Comparison of ENCODE assay signal across 2 cellular contexts in the genomic region with DNA sequence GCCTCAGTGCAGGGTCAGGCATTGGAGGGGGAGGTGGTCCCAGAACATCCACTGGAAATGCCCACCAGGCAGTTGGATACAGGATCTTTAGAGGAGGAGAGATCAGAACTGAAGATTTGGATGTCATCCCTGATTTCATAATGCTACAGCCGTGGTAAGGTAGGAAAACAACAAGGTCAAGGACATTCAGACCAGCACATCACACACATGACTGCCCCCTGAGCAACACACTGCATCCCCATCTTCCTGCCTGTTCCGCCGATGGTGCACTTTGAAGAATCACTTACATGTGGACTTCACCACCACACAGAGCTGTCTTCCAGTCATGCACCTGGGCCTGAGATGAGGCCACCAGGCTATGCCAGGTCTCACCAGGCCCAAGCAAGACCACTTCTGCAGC.
TF ChIP-seq lines count a peak whose summit lies in the region.

No MANE protein-coding gene starts in this region.

TF ChIP-seq in HepG2, 621 proteins besides CTCF, POLR2A, EP300 and RAD21 (continues in another document):
- TF ChIP-seq ZNF75D (CRISPR knock-in tag; IDR thresholded peaks at IDR 0.05; ENCODE audit: borderline replicate concordance) (no peak), ZNF256 (CRISPR knock-in tag; conservative IDR thresholded peaks at IDR 0.05) (no peak), HIVEP1 (CRISPR knock-in tag; IDR thresholded peaks at IDR 0.05) (no peak), TRIM24 (CRISPR knock-in tag; IDR thresholded peaks at IDR 0.05) (no peak), KDM3A (CRISPR knock-in tag; IDR thresholded peaks at IDR 0.05; ENCODE audit: low read depth) (no peak), ZNF672 (CRISPR knock-in tag; IDR thresholded peaks at IDR 0.05) (no peak), ZNF83 (CRISPR knock-in tag; IDR thresholded peaks at IDR 0.05; ENCODE audit: borderline replicate concordance) (no peak), GABPB1 (CRISPR knock-in tag; IDR thresholded peaks at IDR 0.05) (peak; percentile 24; the same call in 1 of the 2 replicates), RARA (CRISPR knock-in tag; IDR thresholded peaks at IDR 0.05) (peak; percentile 85), NR2F6 (IDR thresholded peaks at IDR 0.05) (peak; percentile 65; the same call in 1 of the 2 replicates), NR2F6 (CRISPR knock-in tag; IDR thresholded peaks at IDR 0.05) (peak; percentile 92), ZFX (CRISPR knock-in tag; IDR thresholded peaks at IDR 0.05; ENCODE audit: low read depth) (peak; percentile 17; the same call in 1 of the 2 replicates), SOX5 (CRISPR knock-in tag; IDR thresholded peaks at IDR 0.05; ENCODE audit: borderline replicate concordance) (0 out of 2 replicates have a peak, but pooled peaks have one; percentile 31), DNMT3B (CRISPR knock-in tag; conservative IDR thresholded peaks at IDR 0.05) (no peak), HMGA1 (CRISPR knock-in tag; conservative IDR thresholded peaks at IDR 0.05) (no peak), NR2C2 (CRISPR knock-in tag; IDR thresholded peaks at IDR 0.05; ENCODE audit: borderline replicate concordance) (peak; percentile 58), HES4 (CRISPR knock-in tag; IDR thresholded peaks at IDR 0.05; ENCODE audit: borderline replicate concordance) (no peak), SALL1 (CRISPR knock-in tag; IDR thresholded peaks at IDR 0.05) (peak; percentile 54; the same call in 1 of the 2 replicates)
- TF ChIP-seq, protein P1, sequence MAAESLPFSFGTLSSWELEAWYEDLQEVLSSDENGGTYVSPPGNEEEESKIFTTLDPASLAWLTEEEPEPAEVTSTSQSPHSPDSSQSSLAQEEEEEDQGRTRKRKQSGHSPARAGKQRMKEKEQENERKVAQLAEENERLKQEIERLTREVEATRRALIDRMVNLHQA (CRISPR knock-in tag; IDR thresholded peaks at IDR 0.05), result no peak
- TF ChIP-seq, protein P2, sequence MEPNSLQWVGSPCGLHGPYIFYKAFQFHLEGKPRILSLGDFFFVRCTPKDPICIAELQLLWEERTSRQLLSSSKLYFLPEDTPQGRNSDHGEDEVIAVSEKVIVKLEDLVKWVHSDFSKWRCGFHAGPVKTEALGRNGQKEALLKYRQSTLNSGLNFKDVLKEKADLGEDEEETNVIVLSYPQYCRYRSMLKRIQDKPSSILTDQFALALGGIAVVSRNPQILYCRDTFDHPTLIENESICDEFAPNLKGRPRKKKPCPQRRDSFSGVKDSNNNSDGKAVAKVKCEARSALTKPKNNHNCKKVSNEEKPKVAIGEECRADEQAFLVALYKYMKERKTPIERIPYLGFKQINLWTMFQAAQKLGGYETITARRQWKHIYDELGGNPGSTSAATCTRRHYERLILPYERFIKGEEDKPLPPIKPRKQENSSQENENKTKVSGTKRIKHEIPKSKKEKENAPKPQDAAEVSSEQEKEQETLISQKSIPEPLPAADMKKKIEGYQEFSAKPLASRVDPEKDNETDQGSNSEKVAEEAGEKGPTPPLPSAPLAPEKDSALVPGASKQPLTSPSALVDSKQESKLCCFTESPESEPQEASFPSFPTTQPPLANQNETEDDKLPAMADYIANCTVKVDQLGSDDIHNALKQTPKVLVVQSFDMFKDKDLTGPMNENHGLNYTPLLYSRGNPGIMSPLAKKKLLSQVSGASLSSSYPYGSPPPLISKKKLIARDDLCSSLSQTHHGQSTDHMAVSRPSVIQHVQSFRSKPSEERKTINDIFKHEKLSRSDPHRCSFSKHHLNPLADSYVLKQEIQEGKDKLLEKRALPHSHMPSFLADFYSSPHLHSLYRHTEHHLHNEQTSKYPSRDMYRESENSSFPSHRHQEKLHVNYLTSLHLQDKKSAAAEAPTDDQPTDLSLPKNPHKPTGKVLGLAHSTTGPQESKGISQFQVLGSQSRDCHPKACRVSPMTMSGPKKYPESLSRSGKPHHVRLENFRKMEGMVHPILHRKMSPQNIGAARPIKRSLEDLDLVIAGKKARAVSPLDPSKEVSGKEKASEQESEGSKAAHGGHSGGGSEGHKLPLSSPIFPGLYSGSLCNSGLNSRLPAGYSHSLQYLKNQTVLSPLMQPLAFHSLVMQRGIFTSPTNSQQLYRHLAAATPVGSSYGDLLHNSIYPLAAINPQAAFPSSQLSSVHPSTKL (CRISPR knock-in tag; IDR thresholded peaks at IDR 0.05), result peak; percentile 72
- TF ChIP-seq, protein P3, sequence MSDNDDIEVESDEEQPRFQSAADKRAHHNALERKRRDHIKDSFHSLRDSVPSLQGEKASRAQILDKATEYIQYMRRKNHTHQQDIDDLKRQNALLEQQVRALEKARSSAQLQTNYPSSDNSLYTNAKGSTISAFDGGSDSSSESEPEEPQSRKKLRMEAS (IDR thresholded peaks at IDR 0.05), result peak; percentile 30; the same call in 1 of the 2 replicates
- TF ChIP-seq, protein P4, sequence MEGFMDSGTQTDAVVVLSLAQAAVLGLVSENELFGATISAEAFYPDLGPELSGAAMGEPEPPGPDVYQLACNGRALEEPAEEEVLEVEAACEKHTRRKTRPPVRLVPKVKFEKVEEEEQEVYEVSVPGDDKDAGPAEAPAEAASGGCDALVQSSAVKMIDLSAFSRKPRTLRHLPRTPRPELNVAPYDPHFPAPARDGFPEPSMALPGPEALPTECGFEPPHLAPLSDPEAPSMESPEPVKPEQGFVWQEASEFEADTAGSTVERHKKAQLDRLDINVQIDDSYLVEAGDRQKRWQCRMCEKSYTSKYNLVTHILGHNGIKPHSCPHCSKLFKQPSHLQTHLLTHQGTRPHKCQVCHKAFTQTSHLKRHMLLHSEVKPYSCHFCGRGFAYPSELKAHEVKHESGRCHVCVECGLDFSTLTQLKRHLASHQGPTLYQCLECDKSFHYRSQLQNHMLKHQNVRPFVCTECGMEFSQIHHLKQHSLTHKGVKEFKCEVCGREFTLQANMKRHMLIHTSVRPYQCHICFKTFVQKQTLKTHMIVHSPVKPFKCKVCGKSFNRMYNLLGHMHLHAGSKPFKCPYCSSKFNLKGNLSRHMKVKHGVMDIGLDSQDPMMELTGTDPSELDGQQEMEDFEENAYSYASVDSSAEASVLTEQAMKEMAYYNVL (CRISPR knock-in tag; IDR thresholded peaks at IDR 0.05; ENCODE audit: borderline replicate concordance), result no peak

TF ChIP-seq in H1, 55 proteins besides CTCF, POLR2A, EP300 and RAD21:
- TF ChIP-seq EZH2 (IDR thresholded peaks at IDR 0.05; ENCODE audit: low read depth, low read length, severe bottlenecking) (no peak), FOSL1 (IDR thresholded peaks at IDR 0.05; ENCODE audit: insufficient read depth, low read depth, low read length) (no peak), RNF2 (IDR thresholded peaks at IDR 0.05; ENCODE audit: borderline replicate concordance, low read depth, low read length, missing control alignments, poor library complexity, severe bottlenecking) (no peak), MAFK (IDR thresholded peaks at IDR 0.05; ENCODE audit: low read depth, low read length) (no peak), TCF12 (IDR thresholded peaks at IDR 0.05; ENCODE audit: low read depth, low read length) (no peak), BCL11A (IDR thresholded peaks at IDR 0.05; ENCODE audit: low read depth in 2 of 2, low read length in 2 of 2) (no peak), ASH2L (IDR thresholded peaks at IDR 0.05; ENCODE audit: low read length) (no peak), EGR1 (IDR thresholded peaks at IDR 0.05; ENCODE audit: borderline replicate concordance, low read depth, low read length) (no peak), NRF1 (IDR thresholded peaks at IDR 0.05; ENCODE audit: low read depth, low read length) (no peak), SUZ12 (IDR thresholded peaks at IDR 0.05; ENCODE audit: low read length) (no peak), YY1 (IDR thresholded peaks at IDR 0.05; ENCODE audit: low read depth, low read length) (no peak), CHD2 (IDR thresholded peaks at IDR 0.05; ENCODE audit: low read length) (no peak), CBX8 (IDR thresholded peaks at IDR 0.05; ENCODE audit: borderline replicate concordance, low read depth, low read length) (no peak), SIX5 (IDR thresholded peaks at IDR 0.05; ENCODE audit: low read depth, low read length) (no peak), SIN3A (conservative IDR thresholded peaks at IDR 0.05 in 1 of 2, IDR thresholded peaks at IDR 0.05 in 1 of 2; ENCODE audit: low read depth in 1 of 2, low read length in 2 of 2) (no peak), SAP30 (IDR thresholded peaks at IDR 0.05; ENCODE audit: insufficient read depth, insufficient replicate concordance, low read length) (no peak), TAF1 (IDR thresholded peaks at IDR 0.05; ENCODE audit: low read depth, low read length) (no peak)
- TF ChIP-seq, protein P5, sequence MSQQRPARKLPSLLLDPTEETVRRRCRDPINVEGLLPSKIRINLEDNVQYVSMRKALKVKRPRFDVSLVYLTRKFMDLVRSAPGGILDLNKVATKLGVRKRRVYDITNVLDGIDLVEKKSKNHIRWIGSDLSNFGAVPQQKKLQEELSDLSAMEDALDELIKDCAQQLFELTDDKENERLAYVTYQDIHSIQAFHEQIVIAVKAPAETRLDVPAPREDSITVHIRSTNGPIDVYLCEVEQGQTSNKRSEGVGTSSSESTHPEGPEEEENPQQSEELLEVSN (IDR thresholded peaks at IDR 0.05), result no peak
